ENCODE assay signal across 20 cellular contexts in the genomic region with DNA sequence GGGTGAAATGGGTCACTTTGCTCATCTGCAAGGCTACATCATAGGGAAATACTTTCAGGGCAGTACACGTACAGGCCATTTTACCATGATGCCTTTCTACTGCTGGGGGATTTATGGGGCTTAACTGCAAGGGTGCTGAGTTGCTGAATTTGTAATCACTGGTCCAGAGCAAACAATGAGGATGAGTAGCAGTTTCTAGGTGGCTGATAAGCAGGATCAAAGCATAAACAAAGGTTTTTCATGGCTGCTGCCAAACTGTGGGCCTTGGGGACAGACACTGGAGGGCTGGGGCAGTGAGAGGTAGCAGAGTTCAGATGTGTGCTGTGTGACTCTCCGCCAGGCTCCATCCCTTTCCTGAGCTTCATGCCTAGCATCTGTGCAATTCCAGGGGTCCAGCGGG.
"Had no signal": no experiment of that assay in that cellular context is flagged by ENCODE, and none has a peak within 500 bp of the region (broad histone marks: within the 10 kb centered on the region; RNA-seq: fewer than 3 reads in every experiment).

No MANE protein-coding gene starts in this region.

- DNase-seq: effector memory CD4-positive, alpha-beta T cell; heart left ventricle; hippocampal formation; left colon; left ventricle myocardium superior; mesenchymal stem cell; naive thymus-derived CD4-positive, alpha-beta T cell; nephron progenitor cell; ovary; right cardiac atrium; stimulated activated CD4-positive, alpha-beta T cell treated with anti-CD3 and anti-CD28 coated beads, Interleukin-2, amount 100 ng/mL, for 48 hours; stimulated activated naive CD4-positive, alpha-beta T cell treated with Interleukin-2 at 50 U/mL for 16 hours; upper lobe of left lung; uterus had no signal

- H3K9me3 ChIP-seq: heart left ventricle, ovary, upper lobe of left lung, uterus had no signal

- H3K27me3 Mint-ChIP-seq: progenitor cell of endocrine pancreas had no signal

- H3K4me2 ChIP-seq: smooth muscle cell had no signal

- FAIRE-seq: endometrium, frontal cortex had no signal

- H3K36me3 ChIP-seq: heart left ventricle, ovary, upper lobe of left lung, uterus had no signal

- H3K27ac ChIP-seq: heart left ventricle, ovary, upper lobe of left lung, uterus had no signal

- H3K4me3 ChIP-seq: heart left ventricle, lung, ovary, smooth muscle cell, upper lobe of left lung, uterus had no signal

- H3K4me1 ChIP-seq: upper lobe of left lung, uterus had no signal

- H3K27ac Mint-ChIP-seq: naive thymus-derived CD4-positive, alpha-beta T cell; nephron progenitor cell; progenitor cell of endocrine pancreas had no signal

- H3K9me3 Mint-ChIP-seq: nephron progenitor cell had no signal

- H3K27me3 ChIP-seq: heart left ventricle, ovary, upper lobe of left lung, uterus had no signal

- ATAC-seq: esophagus mucosa; heart left ventricle; left colon; left ventricle myocardium superior; naive thymus-derived CD4-positive, alpha-beta T cell; right cardiac atrium had no signal

- H3K4me3 Mint-ChIP-seq: naive thymus-derived CD4-positive, alpha-beta T cell; nephron progenitor cell had no signal
